Comparison of ENCODE assay signal across 8 cellular contexts in the genomic region with DNA sequence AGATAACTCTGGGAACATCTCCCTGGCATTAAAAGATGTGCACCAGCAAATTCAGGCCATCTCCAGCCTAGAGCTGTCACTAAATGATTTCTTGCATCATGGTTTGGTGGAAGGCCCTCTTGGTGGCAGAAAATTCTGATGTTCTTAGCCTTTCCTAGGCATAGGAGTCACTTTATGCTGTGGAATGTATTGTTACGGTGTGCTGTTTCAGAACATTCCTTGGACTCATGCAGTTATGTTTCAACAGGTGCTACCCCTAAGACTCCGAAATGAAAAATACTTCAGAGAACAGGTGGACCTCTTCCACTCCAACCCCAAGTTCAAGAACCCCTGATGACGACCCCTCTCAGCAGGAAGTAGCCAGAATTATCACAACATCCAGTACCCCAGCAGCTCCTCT. TPM values are rescaled to one million over a fixed set of nuclear protein-coding genes. Genes with fewer than 3 reads are reported as not detected.
DNase-seq lines count a peak whose midpoint lies in the region; ATAC-seq and TF ChIP-seq lines count a peak whose summit lies in the region.

No MANE protein-coding gene starts in this region.

- no peak overlapping the region for H3K4me3 Mint-ChIP-seq in T-cell

- no peaks in the 10 kb centered on the region for H3K27me3 Mint-ChIP-seq in T-cell

- DNase-seq in GM10266 (ENCODE audit: extremely low spot score) = no peak
- peak; percentile 20 for DNase-seq in NCI-H226
- DNase-seq in renal cortical epithelial cell (ENCODE audit: low read depth) = peak; percentile 36
- no peak for DNase-seq in T-cell
- DNase-seq in hepatic stellate cell (ENCODE audit: low spot score) = no peak

- CTCF ChIA-PET in T-cell (lab: Charles Lee) = interaction anchor here (0.6 to 0.7 kb wide), 3 partner anchors 7 to 1608 kb away, joined by 3 to 6 read pairs (median 4); no protein-coding TSS in a partner anchor

- no peaks in the 10 kb centered on the region for H3K36me3 Mint-ChIP-seq in T-cell

- TF ChIP-seq CTCF in GM10266 (IDR thresholded peaks at IDR 0.05; ENCODE audit: control insufficient read depth, insufficient read depth, low read depth, missing control alignments) = peak; percentile 16

- ATAC-seq in esophagus mucosa (peak; percentile 17), GM21737 (IDR thresholded peaks at IDR 0.05; ENCODE audit: unreplicated experiment) (no peak), HG02610 (IDR thresholded peaks at IDR 0.05; ENCODE audit: unreplicated experiment) (no peak), T-cell (replicated peaks in 1 of 4) (no peak)

- H3K27ac Mint-ChIP-seq in T-cell = no peak overlapping the region

- peaks cover 0 to 5% (median 0%) of the 10 kb centered on the region in 3 donors for H3K9me3 Mint-ChIP-seq in T-cell

- POLR2A ChIA-PET in T-cell (lab: Charles Lee) = no interaction called here

- H3K4me1 Mint-ChIP-seq in T-cell = no peaks in the 10 kb centered on the region

RNA-seq across cellular contexts. Expression of a gene that starts 20.3 kb away (rescaled TPM):
- 37.5 TPM for total RNA-seq in esophagus mucosa
- total RNA-seq in renal cortical epithelial cell = 84.6 and 123 TPM in 2 replicates
- 10 to 100 TPM; 11.6 to 22.0 (median 15.7) TPM for total RNA-seq in T-cell

Comparison
In these comparisons a context has a peak if more than half of its experiments do, and no peak if none do; other contexts are left out.
1. DNase-seq: peak in NCI-H226 (single experiment) and renal cortical epithelial cell (single experiment); none in GM10266 (single experiment), T-cell (0 of 34) and hepatic stellate cell (single experiment).